13 cellular contexts compared by ENCODE assay signal in genomic region chr16:10776280-10776679, GRCh38. TPM values are rescaled to one million over a fixed set of nuclear protein-coding genes. Genes with fewer than 3 reads are reported as not detected.
DNase-seq lines count a peak whose midpoint lies in the region; ATAC-seq and TF ChIP-seq lines count a peak whose summit lies in the region.
"Had no signal": no experiment of that assay in that cellular context is flagged by ENCODE, and none has a peak within 500 bp of the region (broad histone marks: within the 10 kb centered on the region; RNA-seq: fewer than 3 reads in every experiment).

No MANE protein-coding gene starts in this region.

- H3K4me1 Mint-ChIP-seq in GM23338: peaks cover 2% of the 10 kb centered on the region; the same call in 2 of the 3 replicates

- no peak overlapping the region for H3K9ac ChIP-seq in BLaER1 treated with 17β-estradiol and CSF1 and Interleukin-3, amounts not matched to agents 10 nM and 100 nM

- no peaks in the 10 kb centered on the region for H3K9me2 ChIP-seq in GM23338 (ENCODE audit: insufficient read depth)

- no peak overlapping the region for H3K4me3 ChIP-seq in BLaER1 treated with 17β-estradiol and CSF1 and Interleukin-3, amounts not matched to agents 10 nM and 100 nM
- no peak overlapping the region for H3K4me3 ChIP-seq in GM23338

- H3F3A ChIP-seq in GM23338 (replicated peaks; ENCODE audit: low read depth): no peaks in the 10 kb centered on the region

- H3K79me2 ChIP-seq in GM23338 (replicated peaks; ENCODE audit: insufficient read depth): no peaks in the 10 kb centered on the region

- H3K27ac ChIP-seq in BLaER1 treated with 17β-estradiol and CSF1 and Interleukin-3, amounts not matched to agents 10 nM and 100 nM: no peak overlapping the region
- no peak overlapping the region for H3K27ac ChIP-seq in GM23338 (ENCODE audit: low read depth)

- peaks cover 4% of the 10 kb centered on the region; the same call in 1 of the 3 replicates for H3K9me3 Mint-ChIP-seq in GM23338
- H3K9me3 Mint-ChIP-seq: stimulated activated naive CD8-positive, alpha-beta T cell treated with anti-CD3 and anti-CD28 coated beads, Interleukin-15, Interleukin-2, amounts not matched to agents 100 ng/mL and 50 ng/mL, for 24 hours had no signal

- H3K4me1 ChIP-seq in BLaER1 treated with 17β-estradiol and CSF1 and Interleukin-3, amounts not matched to agents 10 nM and 100 nM: peaks cover 31 to 66% (median 53%) of the 10 kb centered on the region in 10 experiments
- H3K4me1 ChIP-seq in GM23338 (ENCODE audit: insufficient read depth): no peaks in the 10 kb centered on the region

- 0 out of 3 replicates have a peak, but pooled peaks cover under 1% of the 10 kb centered on the region for H3K36me3 Mint-ChIP-seq in GM23338 (ENCODE audit: low read depth)
- H3K36me3 Mint-ChIP-seq: WTC11 had no signal

- H3K27me3 ChIP-seq in BLaER1 treated with 17β-estradiol and CSF1 and Interleukin-3, amounts not matched to agents 10 nM and 100 nM: no peaks in the 10 kb centered on the region
- no peaks in the 10 kb centered on the region for H3K27me3 ChIP-seq in GM23338 (ENCODE audit: insufficient read depth)

- no peak overlapping the region for H2AFZ ChIP-seq in GM23338

- TF ChIP-seq CTCF in GM23338 (conservative IDR thresholded peaks at IDR 0.05; ENCODE audit: low read depth in 2 of 2): no peak

- peaks cover 3% of the 10 kb centered on the region for H3K27me3 Mint-ChIP-seq in GM23338 (ENCODE audit: insufficient read depth, low read depth, poor library complexity)
- H3K27me3 Mint-ChIP-seq: stimulated activated naive CD8-positive, alpha-beta T cell treated with anti-CD3 and anti-CD28 coated beads, Interleukin-15, Interleukin-2, amounts not matched to agents 100 ng/mL and 50 ng/mL, for 24 hours had no signal

- ATAC-seq in GM18867 (IDR thresholded peaks at IDR 0.05; ENCODE audit: unreplicated experiment) (peak; percentile 89), HG02571 (IDR thresholded peaks at IDR 0.05; ENCODE audit: unreplicated experiment) (peak; percentile 65), HG03521 (IDR thresholded peaks at IDR 0.05; ENCODE audit: unreplicated experiment) (peak; percentile 86), GM23338 (no peak), left lobe of liver (no peak)
- ATAC-seq: WTC11 had no signal

- H3K4me3 Mint-ChIP-seq in GM23338: no peak overlapping the region
- H3K4me3 Mint-ChIP-seq: stimulated activated naive CD8-positive, alpha-beta T cell treated with anti-CD3 and anti-CD28 coated beads, Interleukin-15, Interleukin-2, amounts not matched to agents 100 ng/mL and 50 ng/mL, for 24 hours; WTC11 had no signal

- no peaks in the 10 kb centered on the region for H4K20me1 ChIP-seq in BLaER1 treated with 17β-estradiol and CSF1 and Interleukin-3, amounts not matched to agents 10 nM and 100 nM
- no peaks in the 10 kb centered on the region for H4K20me1 ChIP-seq in GM23338 (replicated peaks; ENCODE audit: insufficient read depth)

- peak overlapping the region in 7 of 11 experiments; percentile 27 to 77 (median 60); a peak in 15 of 22 replicates for H3K4me2 ChIP-seq in BLaER1 treated with 17β-estradiol and CSF1 and Interleukin-3, amounts not matched to agents 10 nM and 100 nM
- no peak overlapping the region for H3K4me2 ChIP-seq in GM23338

- DNase-seq in NCI-H526 (lab: John Stamatoyannopoulos, UW): no peak
- DNase-seq in GM23338 (ENCODE audit: low spot score): no peak
- DNase-seq in left lobe of liver (ENCODE audit: low spot score): no peak
- DNase-seq in DMS153 (lab: John Stamatoyannopoulos, UW): no peak
- DNase-seq: mesenchymal stem cell had no signal

- H3K27ac Mint-ChIP-seq in GM23338: no peak overlapping the region
- H3K27ac Mint-ChIP-seq: stimulated activated naive CD8-positive, alpha-beta T cell treated with anti-CD3 and anti-CD28 coated beads, Interleukin-15, Interleukin-2, amounts not matched to agents 100 ng/mL and 50 ng/mL, for 24 hours; WTC11 had no signal

- no peaks in the 10 kb centered on the region for H3K36me3 ChIP-seq in BLaER1 treated with 17β-estradiol and CSF1 and Interleukin-3, amounts not matched to agents 10 nM and 100 nM
- H3K36me3 ChIP-seq in GM23338 (ENCODE audit: insufficient read depth): no peaks in the 10 kb centered on the region

- H3K9me3 ChIP-seq in BLaER1 treated with 17β-estradiol and CSF1 and Interleukin-3, amounts not matched to agents 10 nM and 100 nM (replicated peaks in 1 of 11): no peaks in the 10 kb centered on the region

TF ChIP-seq in GM23338, 12 proteins besides CTCF, POLR2A, EP300 and RAD21 (continues in another document):
- TF ChIP-seq ETS1 (IDR thresholded peaks at IDR 0.05): no peak
- TF ChIP-seq ZNF331 (CRISPR knock-in tag; IDR thresholded peaks at IDR 0.05; ENCODE audit: low read depth): no peak
- no peak for TF ChIP-seq POLR2AphosphoS5 (IDR thresholded peaks at IDR 0.05; ENCODE audit: low read depth)
- no peak for TF ChIP-seq EZH2 (IDR thresholded peaks at IDR 0.05; ENCODE audit: low read depth, unreplicated experiment)
- TF ChIP-seq REST (IDR thresholded peaks at IDR 0.05; ENCODE audit: unreplicated experiment): no peak
- TF ChIP-seq NANOG (IDR thresholded peaks at IDR 0.05; ENCODE audit: borderline replicate concordance): no peak
- no peak for TF ChIP-seq EZH2phosphoT487 (IDR thresholded peaks at IDR 0.05; ENCODE audit: unreplicated experiment)
- no peak for TF ChIP-seq CREB1 (CRISPR knock-in tag; IDR thresholded peaks at IDR 0.05; ENCODE audit: low read depth)
- TF ChIP-seq JUNB (IDR thresholded peaks at IDR 0.05; ENCODE audit: unreplicated experiment): no peak

RNA-seq across cellular contexts. Expression of gene NUBP1, which starts 32.6 kb away (rescaled TPM):
- 22.8 and 29.1 TPM in 2 replicates for total RNA-seq in GM23338 (2014; rRNA removed; shearing (Covaris generic))
- polyA plus RNA-seq in GM23338 (2016; fragmentation: Nextera tagmentation; extraction: Ambion mirVana): 41.2 and 44.0 TPM in 2 replicates
- total RNA-seq in left lobe of liver: 12.7 TPM

RNA-seq across cellular contexts. Expression of gene TVP23A, which starts 42.3 kb away (rescaled TPM):
- total RNA-seq in GM23338 (2014; rRNA removed; shearing (Covaris generic)): 1.6 and 4.5 TPM in 2 replicates
- 2.8 and 3.3 TPM in 2 replicates for polyA plus RNA-seq in GM23338 (2016; fragmentation: Nextera tagmentation; extraction: Ambion mirVana)
- not detected for total RNA-seq in left lobe of liver
- total RNA-seq: LHCN-M2 had no signal
- polyA plus RNA-seq: BJ had no signal

Comparison
In these comparisons a context has a peak if more than half of its experiments do, and no peak if none do; other contexts are left out.
1. ATAC-seq: peak in GM18867 (single experiment), HG02571 (single experiment) and HG03521 (single experiment); none in GM23338 (single experiment) and left lobe of liver (single experiment).